1 cellular context compared by ENCODE assay signal in the genomic region with DNA sequence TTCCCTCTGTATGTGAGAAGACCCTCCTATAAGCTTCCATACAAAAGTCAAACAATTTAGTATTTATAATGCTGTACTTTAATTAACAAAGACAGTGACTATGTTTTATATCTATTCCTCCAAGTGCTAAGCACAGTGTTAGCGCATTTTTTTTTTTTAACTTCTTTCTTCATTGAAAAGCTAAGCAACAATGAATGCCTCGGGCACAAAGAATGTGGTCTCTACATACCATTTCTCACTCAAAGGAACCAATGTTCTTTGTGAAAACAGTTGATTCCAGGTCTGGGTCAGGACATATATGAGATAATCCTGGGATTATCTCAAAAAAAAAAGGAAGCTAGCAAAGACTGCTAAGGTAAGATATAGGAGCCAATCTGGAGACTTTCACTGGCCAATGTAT.
TF ChIP-seq lines count a peak whose summit lies in the region.

No MANE protein-coding gene starts in this region.

TF ChIP-seq in GM12878, 131 proteins besides CTCF, POLR2A, EP300 and RAD21:
- TF ChIP-seq, protein P1, sequence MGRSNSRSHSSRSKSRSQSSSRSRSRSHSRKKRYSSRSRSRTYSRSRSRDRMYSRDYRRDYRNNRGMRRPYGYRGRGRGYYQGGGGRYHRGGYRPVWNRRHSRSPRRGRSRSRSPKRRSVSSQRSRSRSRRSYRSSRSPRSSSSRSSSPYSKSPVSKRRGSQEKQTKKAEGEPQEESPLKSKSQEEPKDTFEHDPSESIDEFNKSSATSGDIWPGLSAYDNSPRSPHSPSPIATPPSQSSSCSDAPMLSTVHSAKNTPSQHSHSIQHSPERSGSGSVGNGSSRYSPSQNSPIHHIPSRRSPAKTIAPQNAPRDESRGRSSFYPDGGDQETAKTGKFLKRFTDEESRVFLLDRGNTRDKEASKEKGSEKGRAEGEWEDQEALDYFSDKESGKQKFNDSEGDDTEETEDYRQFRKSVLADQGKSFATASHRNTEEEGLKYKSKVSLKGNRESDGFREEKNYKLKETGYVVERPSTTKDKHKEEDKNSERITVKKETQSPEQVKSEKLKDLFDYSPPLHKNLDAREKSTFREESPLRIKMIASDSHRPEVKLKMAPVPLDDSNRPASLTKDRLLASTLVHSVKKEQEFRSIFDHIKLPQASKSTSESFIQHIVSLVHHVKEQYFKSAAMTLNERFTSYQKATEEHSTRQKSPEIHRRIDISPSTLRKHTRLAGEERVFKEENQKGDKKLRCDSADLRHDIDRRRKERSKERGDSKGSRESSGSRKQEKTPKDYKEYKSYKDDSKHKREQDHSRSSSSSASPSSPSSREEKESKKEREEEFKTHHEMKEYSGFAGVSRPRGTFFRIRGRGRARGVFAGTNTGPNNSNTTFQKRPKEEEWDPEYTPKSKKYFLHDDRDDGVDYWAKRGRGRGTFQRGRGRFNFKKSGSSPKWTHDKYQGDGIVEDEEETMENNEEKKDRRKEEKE (IDR thresholded peaks at IDR 0.05): no peak
- TF ChIP-seq YBX1 (IDR thresholded peaks at IDR 0.05) (no peak), POLR2AphosphoS5 (IDR thresholded peaks at IDR 0.05; ENCODE audit: low read length) (no peak), CHD2 (IDR thresholded peaks at IDR 0.05; ENCODE audit: borderline replicate concordance, low read depth, low read length) (no peak), ZBTB40 (IDR thresholded peaks at IDR 0.05; ENCODE audit: borderline replicate concordance) (no peak), SKIL (IDR thresholded peaks at IDR 0.05; ENCODE audit: low read depth, poor library complexity, severe bottlenecking) (no peak), ZBED1 (IDR thresholded peaks at IDR 0.05; ENCODE audit: borderline replicate concordance) (no peak), CEBPB (IDR thresholded peaks at IDR 0.05; ENCODE audit: borderline replicate concordance in 1 of 2, low read depth in 2 of 2, low read length in 2 of 2) (no peak), EED (IDR thresholded peaks at IDR 0.05; ENCODE audit: low read depth) (no peak), HDGF (IDR thresholded peaks at IDR 0.05) (no peak), CREM (IDR thresholded peaks at IDR 0.05; ENCODE audit: low read depth) (no peak)
- TF ChIP-seq, protein P2, sequence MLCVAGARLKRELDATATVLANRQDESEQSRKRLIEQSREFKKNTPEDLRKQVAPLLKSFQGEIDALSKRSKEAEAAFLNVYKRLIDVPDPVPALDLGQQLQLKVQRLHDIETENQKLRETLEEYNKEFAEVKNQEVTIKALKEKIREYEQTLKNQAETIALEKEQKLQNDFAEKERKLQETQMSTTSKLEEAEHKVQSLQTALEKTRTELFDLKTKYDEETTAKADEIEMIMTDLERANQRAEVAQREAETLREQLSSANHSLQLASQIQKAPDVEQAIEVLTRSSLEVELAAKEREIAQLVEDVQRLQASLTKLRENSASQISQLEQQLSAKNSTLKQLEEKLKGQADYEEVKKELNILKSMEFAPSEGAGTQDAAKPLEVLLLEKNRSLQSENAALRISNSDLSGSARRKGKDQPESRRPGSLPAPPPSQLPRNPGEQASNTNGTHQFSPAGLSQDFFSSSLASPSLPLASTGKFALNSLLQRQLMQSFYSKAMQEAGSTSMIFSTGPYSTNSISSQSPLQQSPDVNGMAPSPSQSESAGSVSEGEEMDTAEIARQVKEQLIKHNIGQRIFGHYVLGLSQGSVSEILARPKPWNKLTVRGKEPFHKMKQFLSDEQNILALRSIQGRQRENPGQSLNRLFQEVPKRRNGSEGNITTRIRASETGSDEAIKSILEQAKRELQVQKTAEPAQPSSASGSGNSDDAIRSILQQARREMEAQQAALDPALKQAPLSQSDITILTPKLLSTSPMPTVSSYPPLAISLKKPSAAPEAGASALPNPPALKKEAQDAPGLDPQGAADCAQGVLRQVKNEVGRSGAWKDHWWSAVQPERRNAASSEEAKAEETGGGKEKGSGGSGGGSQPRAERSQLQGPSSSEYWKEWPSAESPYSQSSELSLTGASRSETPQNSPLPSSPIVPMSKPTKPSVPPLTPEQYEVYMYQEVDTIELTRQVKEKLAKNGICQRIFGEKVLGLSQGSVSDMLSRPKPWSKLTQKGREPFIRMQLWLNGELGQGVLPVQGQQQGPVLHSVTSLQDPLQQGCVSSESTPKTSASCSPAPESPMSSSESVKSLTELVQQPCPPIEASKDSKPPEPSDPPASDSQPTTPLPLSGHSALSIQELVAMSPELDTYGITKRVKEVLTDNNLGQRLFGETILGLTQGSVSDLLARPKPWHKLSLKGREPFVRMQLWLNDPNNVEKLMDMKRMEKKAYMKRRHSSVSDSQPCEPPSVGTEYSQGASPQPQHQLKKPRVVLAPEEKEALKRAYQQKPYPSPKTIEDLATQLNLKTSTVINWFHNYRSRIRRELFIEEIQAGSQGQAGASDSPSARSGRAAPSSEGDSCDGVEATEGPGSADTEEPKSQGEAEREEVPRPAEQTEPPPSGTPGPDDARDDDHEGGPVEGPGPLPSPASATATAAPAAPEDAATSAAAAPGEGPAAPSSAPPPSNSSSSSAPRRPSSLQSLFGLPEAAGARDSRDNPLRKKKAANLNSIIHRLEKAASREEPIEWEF (IDR thresholded peaks at IDR 0.05; ENCODE audit: insufficient replicate concordance, low read depth, low read length): no peak
